In the genomic region with DNA sequence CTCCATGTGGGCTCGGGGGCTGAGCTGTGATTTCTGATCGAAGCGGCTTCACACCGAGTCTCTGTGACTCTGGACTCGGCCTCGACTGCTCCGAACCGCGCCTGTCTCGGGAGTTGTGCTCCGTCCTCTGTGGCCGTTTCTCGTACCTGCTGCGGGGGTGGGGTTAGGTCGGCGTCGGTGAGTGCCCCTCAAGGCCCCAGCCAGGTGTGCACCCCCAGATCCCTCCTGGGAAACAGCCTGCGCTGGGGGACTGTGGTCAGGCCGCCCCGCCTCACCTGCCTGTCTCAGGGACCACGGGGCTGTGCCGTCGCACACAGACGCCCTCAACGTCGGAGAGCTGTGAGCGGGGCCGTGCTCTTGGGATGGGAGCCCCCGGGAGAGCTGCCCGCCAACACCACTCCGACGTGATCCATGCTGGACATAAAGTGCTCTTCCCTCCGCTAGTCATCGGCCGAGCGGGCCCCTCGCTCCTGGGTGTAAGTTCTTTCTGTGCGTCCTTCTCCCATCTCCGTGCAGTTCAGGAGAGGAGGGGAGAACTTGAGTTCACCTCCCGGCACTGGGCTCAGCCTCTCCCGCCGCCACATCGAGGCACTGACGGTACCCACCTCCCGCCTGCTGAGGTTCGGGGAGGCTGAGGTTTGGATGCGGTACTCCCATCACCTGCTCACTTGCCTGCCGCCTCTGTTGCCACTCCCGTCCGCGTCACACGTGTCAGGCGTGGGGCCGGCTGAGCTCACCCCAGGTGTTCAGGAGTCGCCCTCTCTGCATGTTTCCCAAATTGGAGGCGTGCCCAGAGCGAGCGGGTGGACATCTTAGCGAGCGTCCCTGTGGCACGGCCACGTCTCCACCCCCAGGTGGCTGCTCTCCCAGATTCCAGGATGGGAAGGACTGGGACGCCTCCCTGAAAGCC, we compare ENCODE assay signal across 1 cellular context.
TF ChIP-seq lines count a peak whose summit lies in the region.

No MANE protein-coding gene starts in this region.

TF ChIP-seq in H1, 55 proteins besides CTCF, POLR2A, EP300 and RAD21:
- TF ChIP-seq POU5F1 (IDR thresholded peaks at IDR 0.05; ENCODE audit: low read depth, low read length) (no peak), CBX8 (IDR thresholded peaks at IDR 0.05; ENCODE audit: borderline replicate concordance, low read depth, low read length) (no peak), SIRT6 (IDR thresholded peaks at IDR 0.05; ENCODE audit: low read length) (no peak), GTF2F1 (IDR thresholded peaks at IDR 0.05; ENCODE audit: borderline replicate concordance, low read depth, low read length) (no peak), MAFK (IDR thresholded peaks at IDR 0.05; ENCODE audit: low read depth, low read length) (no peak), EGR1 (IDR thresholded peaks at IDR 0.05; ENCODE audit: borderline replicate concordance, low read depth, low read length) (no peak), SP2 (IDR thresholded peaks at IDR 0.05; ENCODE audit: low read length) (no peak), TAF1 (IDR thresholded peaks at IDR 0.05; ENCODE audit: low read depth, low read length) (no peak), TCF12 (IDR thresholded peaks at IDR 0.05; ENCODE audit: low read depth, low read length) (no peak), POLR2AphosphoS5 (IDR thresholded peaks at IDR 0.05; ENCODE audit: low read depth, low read length) (no peak), CTBP2 (IDR thresholded peaks at IDR 0.05; ENCODE audit: borderline replicate concordance, insufficient read depth, insufficient read length, low read length) (no peak), RNF2 (IDR thresholded peaks at IDR 0.05; ENCODE audit: borderline replicate concordance, low read depth, low read length, missing control alignments, poor library complexity, severe bottlenecking) (no peak), FOSL1 (IDR thresholded peaks at IDR 0.05; ENCODE audit: insufficient read depth, low read depth, low read length) (no peak), ASH2L (IDR thresholded peaks at IDR 0.05; ENCODE audit: low read length) (no peak), KDM4A (IDR thresholded peaks at IDR 0.05; ENCODE audit: low read depth, low read length, severe bottlenecking) (no peak), BACH1 (IDR thresholded peaks at IDR 0.05; ENCODE audit: low read length) (no peak), SRF (IDR thresholded peaks at IDR 0.05; ENCODE audit: low read depth, low read length) (no peak), NANOG (IDR thresholded peaks at IDR 0.05; ENCODE audit: insufficient read depth, low read depth, low read length, poor library complexity, severe bottlenecking) (no peak)
